ENCODE assay signal across 8 cellular contexts in the genomic region with DNA sequence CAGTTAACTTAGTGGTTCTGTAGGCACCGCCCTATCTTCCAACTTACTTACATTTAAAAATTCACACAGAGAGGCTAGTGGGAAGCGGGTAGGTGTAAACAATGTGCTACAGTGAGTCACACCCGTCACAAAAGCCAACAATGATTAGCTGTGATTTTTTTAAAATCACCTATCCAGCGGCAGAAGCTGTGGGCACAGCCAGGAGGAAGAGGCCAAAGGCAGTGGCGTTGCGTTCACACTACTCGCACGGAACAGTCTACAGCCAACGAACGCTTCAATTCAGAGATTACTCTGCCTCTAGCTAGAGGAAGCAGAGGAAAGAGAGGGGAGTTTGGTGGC. TPM values are rescaled to one million over a fixed set of nuclear protein-coding genes. Genes with fewer than 3 reads are reported as not detected.
DNase-seq lines count a peak whose midpoint lies in the region; ATAC-seq and TF ChIP-seq lines count a peak whose summit lies in the region.

No MANE protein-coding gene starts in this region.

- ATAC-seq in GM21786 (IDR thresholded peaks at IDR 0.05; ENCODE audit: unreplicated experiment) (peak; percentile 37), right lobe of liver (peak; percentile 30 to 52 (median 46))

- TF ChIP-seq EP300 in tibial nerve (IDR thresholded peaks at IDR 0.05) = no peak

- intact Hi-C loops in right lobe of liver (cut with DNase I) = no loop called here

- H3K4me1 Mint-ChIP-seq in brain = peaks cover 30% of the 10 kb centered on the region

- H3K36me3 ChIP-seq in KOPT-K1 (ENCODE audit: insufficient read depth, low read length) (no peaks in the 10 kb centered on the region), right lobe of liver (no peaks in the 10 kb centered on the region), tibial nerve (no peaks in the 10 kb centered on the region)

- no peaks in the 10 kb centered on the region for H3K36me3 Mint-ChIP-seq in brain

- H3K27me3 Mint-ChIP-seq in brain = peaks cover 25% of the 10 kb centered on the region

- H3K4me3 ChIP-seq in GM12864 (ENCODE audit: low read depth, low read length) (peak overlapping the region; percentile 44), right lobe of liver (peak overlapping the region; percentile 32 to 49 (median 37)), tibial nerve (peak overlapping the region; percentile 54 to 97 (median 68))

- H3K4me3 Mint-ChIP-seq in brain = peak overlapping the region; percentile 92 to 99 (median 96)

- H3K27ac Mint-ChIP-seq in brain = peak overlapping the region; percentile 91 to 98 (median 97)

- no peaks in the 10 kb centered on the region for H3K9me3 Mint-ChIP-seq in brain

- WGBS in right lobe of liver (ENCODE audit: insufficient coverage, low coverage, low lambda C conversion rate, missing lambda C conversion rate) = 6% methylated on average over 9 of the region's 10 CpGs
- 1 to 2% methylated on average over 10 of the region's 10 CpGs for WGBS in tibial nerve, 2 donors

- H3K4me1 ChIP-seq in right lobe of liver (peaks cover 0 to 31% (median 0%) of the 10 kb centered on the region in 4 donors), tibial nerve (peaks cover 0 to 16% (median 0%) of the 10 kb centered on the region in 4 donors)

- DNase-seq in GM12864 (ENCODE audit: low read depth) = no peak
- DNase-seq in right lobe of liver = no peak
- DNase-seq in tibial nerve (ENCODE audit: low spot score in 2 of 2) = no peak
- DNase-seq in iPS-NIHi11 (ENCODE audit: low spot score) = no peak
- no peak for DNase-seq in activated CD8-positive, alpha-beta memory T cell treated with anti-CD3 and anti-CD28 coated beads, Interleukin-2, amount 50 U/mL, for 4 hours

- no peaks in the 10 kb centered on the region for H3K27me3 ChIP-seq in right lobe of liver
- no peaks in the 10 kb centered on the region for H3K27me3 ChIP-seq in tibial nerve

- TF ChIP-seq POLR2A in right lobe of liver (IDR thresholded peaks at IDR 0.05) (no peak), tibial nerve (IDR thresholded peaks at IDR 0.05) (no peak)

- H3K27ac ChIP-seq in KOPT-K1 (ENCODE audit: low read depth, low read length, poor library complexity, severe bottlenecking) (peak overlapping the region; percentile 33), right lobe of liver (no peak overlapping the region), tibial nerve (peak overlapping the region; percentile 28 to 89 (median 82))

- TF ChIP-seq CTCF in GM12864 (IDR thresholded peaks at IDR 0.05; ENCODE audit: low read depth, low read length, missing control alignments) (no peak), brain (conservative IDR thresholded peaks at IDR 0.05) (no peak), right lobe of liver (IDR thresholded peaks at IDR 0.05) (no peak), tibial nerve (IDR thresholded peaks at IDR 0.05) (no peak)

- no peaks in the 10 kb centered on the region for H3K9me3 ChIP-seq in KOPT-K1 (ENCODE audit: insufficient read depth, low read length, poor library complexity, severe bottlenecking)
- H3K9me3 ChIP-seq in right lobe of liver = no peaks in the 10 kb centered on the region
- H3K9me3 ChIP-seq in tibial nerve = no peaks in the 10 kb centered on the region

RNA-seq across cellular contexts. Expression of gene NLGN1, which starts 2.5 kb away (rescaled TPM):
- 6.3 TPM for polyA plus RNA-seq in brain (ENCODE audit: insufficient read depth, low read depth, low replicate concordance)
- total RNA-seq in right lobe of liver = under 1 TPM in 2 of 6 experiments, not detected in 4; 0.02 to 0.12 TPM
- 10 to 100 TPM; 21.6 to 50.7 (median 30.4) TPM for total RNA-seq in tibial nerve

Comparison
In these comparisons a context has a peak if more than half of its experiments do, and no peak if none do; other contexts are left out.
1. H3K27ac ChIP-seq: peak in KOPT-K1 (single experiment) and tibial nerve (4 of 4); none in right lobe of liver (0 of 3).
2. RNA of gene NLGN1, which starts 2.5 kb away (total RNA-seq): 21.6 to 50.7 TPM in tibial nerve; 0.02 to 0.12 TPM in right lobe of liver; every median in the first group is over 10 times any median in the second.
3. Peak in every context shown above with its lines, with median percentiles within 50 percentile points of each other: H3K4me3 ChIP-seq.